Comparison of ENCODE assay signal across 1 cellular context in the genomic region with DNA sequence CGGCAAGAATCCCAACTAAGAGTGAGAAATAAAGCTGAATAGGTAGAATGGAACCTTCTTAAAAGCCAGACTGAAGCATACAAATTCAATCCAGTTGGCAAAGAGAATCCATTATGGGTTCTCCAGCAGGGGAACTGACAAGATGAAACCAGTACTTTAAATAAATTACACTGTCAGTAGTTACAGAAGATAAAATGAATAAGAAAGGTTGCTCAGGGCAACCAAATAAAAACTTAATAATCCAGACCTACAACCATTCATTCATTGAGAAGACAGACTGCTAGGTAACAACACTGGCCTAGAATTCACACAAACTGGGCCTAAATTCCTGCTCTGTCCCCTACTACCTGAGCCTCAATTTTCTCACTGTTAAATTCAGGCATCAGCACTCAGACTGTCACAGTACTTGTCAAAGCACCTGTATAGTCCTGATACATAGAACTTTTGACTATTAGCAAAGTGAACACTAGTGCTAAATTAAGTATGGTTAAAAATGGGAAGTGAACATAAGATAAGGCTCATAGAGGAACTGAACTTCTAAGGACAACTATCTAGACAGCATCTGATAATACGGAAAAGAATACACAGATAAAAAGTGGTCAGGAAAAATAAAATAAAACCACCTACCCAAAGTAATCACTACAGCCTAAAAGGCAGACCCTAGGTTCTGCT.
TF ChIP-seq lines count a peak whose summit lies in the region.

No MANE protein-coding gene starts in this region.

TF ChIP-seq in WTC11, 78 proteins besides CTCF, POLR2A, EP300 and RAD21 (continued from another document):
- TF ChIP-seq, protein P1, sequence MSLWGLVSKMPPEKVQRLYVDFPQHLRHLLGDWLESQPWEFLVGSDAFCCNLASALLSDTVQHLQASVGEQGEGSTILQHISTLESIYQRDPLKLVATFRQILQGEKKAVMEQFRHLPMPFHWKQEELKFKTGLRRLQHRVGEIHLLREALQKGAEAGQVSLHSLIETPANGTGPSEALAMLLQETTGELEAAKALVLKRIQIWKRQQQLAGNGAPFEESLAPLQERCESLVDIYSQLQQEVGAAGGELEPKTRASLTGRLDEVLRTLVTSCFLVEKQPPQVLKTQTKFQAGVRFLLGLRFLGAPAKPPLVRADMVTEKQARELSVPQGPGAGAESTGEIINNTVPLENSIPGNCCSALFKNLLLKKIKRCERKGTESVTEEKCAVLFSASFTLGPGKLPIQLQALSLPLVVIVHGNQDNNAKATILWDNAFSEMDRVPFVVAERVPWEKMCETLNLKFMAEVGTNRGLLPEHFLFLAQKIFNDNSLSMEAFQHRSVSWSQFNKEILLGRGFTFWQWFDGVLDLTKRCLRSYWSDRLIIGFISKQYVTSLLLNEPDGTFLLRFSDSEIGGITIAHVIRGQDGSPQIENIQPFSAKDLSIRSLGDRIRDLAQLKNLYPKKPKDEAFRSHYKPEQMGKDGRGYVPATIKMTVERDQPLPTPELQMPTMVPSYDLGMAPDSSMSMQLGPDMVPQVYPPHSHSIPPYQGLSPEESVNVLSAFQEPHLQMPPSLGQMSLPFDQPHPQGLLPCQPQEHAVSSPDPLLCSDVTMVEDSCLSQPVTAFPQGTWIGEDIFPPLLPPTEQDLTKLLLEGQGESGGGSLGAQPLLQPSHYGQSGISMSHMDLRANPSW (CRISPR knock-in tag; conservative IDR thresholded peaks at IDR 0.05; ENCODE audit: low read depth): no peak
- TF ChIP-seq, protein P2, sequence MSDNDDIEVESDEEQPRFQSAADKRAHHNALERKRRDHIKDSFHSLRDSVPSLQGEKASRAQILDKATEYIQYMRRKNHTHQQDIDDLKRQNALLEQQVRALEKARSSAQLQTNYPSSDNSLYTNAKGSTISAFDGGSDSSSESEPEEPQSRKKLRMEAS (CRISPR knock-in tag; IDR thresholded peaks at IDR 0.05): no peak
- TF ChIP-seq SP1 (CRISPR knock-in tag; conservative IDR thresholded peaks at IDR 0.05): no peak
- TF ChIP-seq, protein P3, sequence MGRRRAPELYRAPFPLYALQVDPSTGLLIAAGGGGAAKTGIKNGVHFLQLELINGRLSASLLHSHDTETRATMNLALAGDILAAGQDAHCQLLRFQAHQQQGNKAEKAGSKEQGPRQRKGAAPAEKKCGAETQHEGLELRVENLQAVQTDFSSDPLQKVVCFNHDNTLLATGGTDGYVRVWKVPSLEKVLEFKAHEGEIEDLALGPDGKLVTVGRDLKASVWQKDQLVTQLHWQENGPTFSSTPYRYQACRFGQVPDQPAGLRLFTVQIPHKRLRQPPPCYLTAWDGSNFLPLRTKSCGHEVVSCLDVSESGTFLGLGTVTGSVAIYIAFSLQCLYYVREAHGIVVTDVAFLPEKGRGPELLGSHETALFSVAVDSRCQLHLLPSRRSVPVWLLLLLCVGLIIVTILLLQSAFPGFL (CRISPR knock-in tag; IDR thresholded peaks at IDR 0.05; ENCODE audit: borderline replicate concordance): no peak
